In the genomic region with DNA sequence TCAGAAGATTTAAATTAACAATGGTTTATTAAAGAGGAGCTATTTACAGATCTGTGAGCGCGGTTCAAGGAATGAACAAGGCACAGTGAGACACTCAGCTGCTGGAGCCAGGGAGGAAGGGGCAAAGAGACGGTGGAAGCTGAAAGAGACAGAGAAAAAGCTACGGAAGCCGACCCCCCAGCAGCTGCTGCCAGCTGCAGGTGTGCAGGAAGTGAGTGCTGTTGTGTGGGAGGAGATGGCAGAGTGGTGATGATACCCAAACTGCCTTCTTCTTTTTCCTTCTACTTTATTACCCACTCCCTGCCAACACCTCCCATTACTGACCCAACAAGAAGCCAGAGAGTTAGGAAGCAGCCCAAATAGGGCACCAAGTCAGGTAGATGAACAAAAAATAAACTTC, we compare ENCODE assay signal across 19 cellular contexts. TPM values are rescaled to one million over a fixed set of nuclear protein-coding genes. Genes with fewer than 3 reads are reported as not detected.
A peak's percentile ranks its signal among the peaks of the same experiment; 100 is the strongest.
DNase-seq lines count a peak whose midpoint lies in the region; ATAC-seq, FAIRE-seq and TF ChIP-seq lines count a peak whose summit lies in the region.
"Had no signal": no experiment of that assay in that cellular context is flagged by ENCODE, and none has a peak within 500 bp of the region (broad histone marks: within the 10 kb centered on the region; RNA-seq: fewer than 3 reads in every experiment).

No MANE protein-coding gene starts in this region.

- no peaks in the 10 kb centered on the region for H3K27me3 ChIP-seq in H1 (replicated peaks in 1 of 4; ENCODE audit: control insufficient read depth in 3 of 4, extremely low read depth in 1 of 4, insufficient read depth in 3 of 4, low read length in 3 of 4)
- no peaks in the 10 kb centered on the region for H3K27me3 ChIP-seq in Peyer's patch
- no peaks in the 10 kb centered on the region for H3K27me3 ChIP-seq in neuronal stem cell (ENCODE audit: control insufficient read depth in 3 of 3, insufficient read depth in 3 of 3, low read depth in 1 of 3, low read length in 3 of 3)

- H3K9ac ChIP-seq in H1 (replicated peaks in 1 of 4; ENCODE audit: extremely low read depth in 1 of 4, low read depth in 3 of 4, low read length in 3 of 4) (no peak overlapping the region), neuronal stem cell (ENCODE audit: low read depth, low read length, poor library complexity) (no peak overlapping the region)

- CTCF ChIA-PET in H1 (lab: Charles Lee; ENCODE audit: partially characterized antibody) (interaction anchor here (1.6 kb wide), 1 partner anchor 70 kb away, joined by 3 read pairs; no protein-coding TSS in a partner anchor), HEK293T (lab: Yijun Ruan, JAX) (interaction anchor here (1.2 kb wide), 1 partner anchor 598 kb away, joined by 3 read pairs; no protein-coding TSS in a partner anchor)

- H3K4me3 ChIP-seq in H1 (ENCODE audit: extremely low read depth in 1 of 4, insufficient read depth in 2 of 4, low read depth in 3 of 4, low read length in 4 of 4) = no peak overlapping the region
- H3K4me3 ChIP-seq in Peyer's patch = no peak overlapping the region
- H3K4me3 ChIP-seq in neuronal stem cell (ENCODE audit: low read length in 2 of 2) = no peak overlapping the region
- H3K4me3 ChIP-seq: coronary artery, PC-9 had no signal

- H2AK5ac ChIP-seq in H1 (ENCODE audit: low read depth, low read length) = no peak overlapping the region
- no peak overlapping the region for H2AK5ac ChIP-seq in neuronal stem cell (ENCODE audit: low read depth, low read length)

- H4K20me1 ChIP-seq in H1 (replicated peaks in 1 of 2; ENCODE audit: control insufficient read depth in 1 of 2, insufficient read depth in 2 of 2, low read length in 2 of 2) = no peaks in the 10 kb centered on the region

- no peaks in the 10 kb centered on the region for H3K23me2 ChIP-seq in H1 (ENCODE audit: low read depth, low read length)

- H3K4me1 ChIP-seq in H1 (replicated peaks in 1 of 4; ENCODE audit: control insufficient read depth in 3 of 4, insufficient read depth in 4 of 4, low read length in 3 of 4) = peaks cover 0 to 3% (median 1%) of the 10 kb centered on the region in 4 experiments; a peak in 2 of 7 replicates
- H3K4me1 ChIP-seq in Peyer's patch = no peaks in the 10 kb centered on the region
- no peaks in the 10 kb centered on the region for H3K4me1 ChIP-seq in neuronal stem cell (ENCODE audit: control insufficient read depth in 2 of 2, insufficient read depth in 1 of 2, low read depth in 1 of 2, low read length in 2 of 2)

- FAIRE-seq in H1 (lab: Jason Lieb, UNC) = no peak
- FAIRE-seq: islet of Langerhans had no signal

- H3K79me1 ChIP-seq in H1 (ENCODE audit: low read depth, low read length) (no peaks in the 10 kb centered on the region), neuronal stem cell (ENCODE audit: low read depth, low read length) (no peaks in the 10 kb centered on the region)

- H3K14ac ChIP-seq in H1 (ENCODE audit: insufficient read length) = no peak overlapping the region
- no peak overlapping the region for H3K14ac ChIP-seq in neuronal stem cell (ENCODE audit: low read length)

- H4K91ac ChIP-seq in H1 (replicated peaks; ENCODE audit: insufficient read length, low read length) = no peak overlapping the region
- no peak overlapping the region for H4K91ac ChIP-seq in neuronal stem cell (ENCODE audit: low read depth, low read length, poor library complexity)

- DNase-seq in H1 (ENCODE audit: low read depth in 1 of 2, low spot score in 2 of 2) (no peak), HEK293T (ENCODE audit: extremely low spot score) (no peak), Peyer's patch (no peak), erythroblast (lab: John Stamatoyannopoulos, UW) (no peak), neuronal stem cell (ENCODE audit: low spot score) (no peak)
- DNase-seq: activated gamma-delta T cell, mesenchymal stem cell, NCI-H1436, NCI-H446 treated with DMSO at 0.1 percent for 48 hours, PC-9 had no signal

- H4K8ac ChIP-seq in H1 (ENCODE audit: extremely low read depth, insufficient read depth, low read length) = no peak overlapping the region
- no peak overlapping the region for H4K8ac ChIP-seq in neuronal stem cell (ENCODE audit: low read depth, low read length)

- TF ChIP-seq POLR2A in H1 (IDR thresholded peaks at IDR 0.05; ENCODE audit: control extremely low read depth in 1 of 2, low read depth in 2 of 2, low read length in 2 of 2) (no peak), Peyer's patch (IDR thresholded peaks at IDR 0.05) (no peak), erythroblast (IDR thresholded peaks at IDR 0.05; ENCODE audit: low read length) (no peak)

- H3K23ac ChIP-seq in H1 (ENCODE audit: insufficient read length) (no peak overlapping the region), neuronal stem cell (ENCODE audit: low read depth, low read length, poor library complexity) (no peak overlapping the region)

- H3K18ac ChIP-seq in H1 (ENCODE audit: extremely low read depth, low read length) (peak overlapping the region; percentile 27; the same call in 1 of the 2 replicates), neuronal stem cell (ENCODE audit: low read length) (no peak overlapping the region)

- H3K4ac ChIP-seq in H1 (replicated peaks; ENCODE audit: insufficient read length, low read depth, low read length) = no peak overlapping the region
- no peak overlapping the region for H3K4ac ChIP-seq in neuronal stem cell (ENCODE audit: low read length)

- no peak overlapping the region for H3K27ac ChIP-seq in H1 (ENCODE audit: low read depth, low read length)
- H3K27ac ChIP-seq in Peyer's patch = no peak overlapping the region
- H3K27ac ChIP-seq in neuronal stem cell (replicated peaks; ENCODE audit: low read length) = no peak overlapping the region
- H3K27ac ChIP-seq: coronary artery, epithelial cell of prostate, PC-9 had no signal

- WGBS in H1 (ENCODE audit: extremely low coverage in 1 of 2, insufficient coverage in 1 of 2, insufficient read length in 1 of 2, insufficient replicate concordance in 2 of 2, low coverage in 1 of 2, low lambda C conversion rate in 2 of 2, missing lambda C conversion rate in 1 of 2), 2 experiments = 75% methylated on average over 5 of the region's 5 CpGs; no CpG with 5 or more reads in 1 of the 2 experiments
- no CpG with 5 or more reads among the region's 5 CpGs for WGBS in neuronal stem cell (ENCODE audit: extremely low coverage in 2 of 2, insufficient read length in 2 of 2, insufficient replicate concordance in 1 of 2), 2 donors

- no peak overlapping the region for H4K5ac ChIP-seq in H1 (ENCODE audit: insufficient read length, low read depth, low read length)

- peak; percentile 56 for ATAC-seq in GM18867 (IDR thresholded peaks at IDR 0.05; ENCODE audit: unreplicated experiment)
- peak; percentile 36 for ATAC-seq in GM21381 (IDR thresholded peaks at IDR 0.05; ENCODE audit: unreplicated experiment)
- ATAC-seq in HG03139 (IDR thresholded peaks at IDR 0.05; ENCODE audit: unreplicated experiment) = peak; percentile 48

- no peak overlapping the region for H3K56ac ChIP-seq in H1 (replicated peaks; ENCODE audit: insufficient read length, low read depth, low read length)

- H2BK5ac ChIP-seq in H1 (ENCODE audit: low read depth, low read length) = no peak overlapping the region
- no peak overlapping the region for H2BK5ac ChIP-seq in neuronal stem cell (ENCODE audit: low read length)

- POLR2A ChIA-PET in H1 (lab: Charles Lee; ENCODE audit: partially characterized antibody) (no interaction called here), HEK293T (lab: Yijun Ruan, JAX) (no interaction called here)

- no peaks in the 10 kb centered on the region for H3K9me3 ChIP-seq in H1 (ENCODE audit: insufficient read depth in 2 of 2, low read depth in 1 of 2, low read length in 1 of 2)
- no peaks in the 10 kb centered on the region for H3K9me3 ChIP-seq in Peyer's patch
- H3K9me3 ChIP-seq in neuronal stem cell (replicated peaks in 1 of 2; ENCODE audit: control insufficient read depth in 2 of 2, insufficient read depth in 1 of 2, low read depth in 1 of 2, low read length in 2 of 2) = no peaks in the 10 kb centered on the region

- H2AFZ ChIP-seq in H1 (ENCODE audit: low read length) (peak overlapping the region; percentile 38), neuronal stem cell (ENCODE audit: low read length) (no peak overlapping the region)
- H2AFZ ChIP-seq: PC-9 had no signal

- H2BK120ac ChIP-seq in H1 (replicated peaks; ENCODE audit: low read depth, low read length) (no peak overlapping the region), neuronal stem cell (ENCODE audit: low read depth, low read length) (no peak overlapping the region)

- H2BK12ac ChIP-seq in H1 (ENCODE audit: low read depth, low read length) (0 out of 2 replicates have a peak overlapping the region, but pooled peaks have one; percentile 12), neuronal stem cell (ENCODE audit: low read length) (no peak overlapping the region)

- no peak for TF ChIP-seq RAD21 in H1 (IDR thresholded peaks at IDR 0.05 in 1 of 2, conservative IDR thresholded peaks at IDR 0.05 in 1 of 2; ENCODE audit: low read depth in 2 of 2, low read length in 2 of 2)

- H3K4me2 ChIP-seq in H1 (ENCODE audit: insufficient read depth in 1 of 2, low read depth in 2 of 2, low read length in 2 of 2) (no peak overlapping the region), neuronal stem cell (ENCODE audit: insufficient read depth, low read length, poor library complexity, severe bottlenecking) (no peak overlapping the region)
- H3K4me2 ChIP-seq: PC-9 had no signal

- no peak for TF ChIP-seq EP300 in H1 (IDR thresholded peaks at IDR 0.05; ENCODE audit: borderline replicate concordance in 1 of 2, low read depth in 2 of 2, low read length in 2 of 2)

- TF ChIP-seq CTCF in H1 (IDR thresholded peaks at IDR 0.05; ENCODE audit: control extremely low read depth in 1 of 3, insufficient read depth in 1 of 3, low read depth in 1 of 3, low read length in 3 of 3) (no peak), Peyer's patch (IDR thresholded peaks at IDR 0.05) (no peak)

- H2BK20ac ChIP-seq in H1 (ENCODE audit: low read length) = no peak overlapping the region

- no peak overlapping the region for H2BK15ac ChIP-seq in H1 (ENCODE audit: low read length)
- H2BK15ac ChIP-seq in neuronal stem cell (ENCODE audit: low read length) = no peak overlapping the region

- H3K36me3 ChIP-seq in H1 (ENCODE audit: control insufficient read depth in 2 of 4, insufficient read depth in 4 of 4, low read length in 3 of 4) (no peaks in the 10 kb centered on the region), Peyer's patch (no peaks in the 10 kb centered on the region), neuronal stem cell (replicated peaks in 1 of 2; ENCODE audit: control insufficient read depth in 2 of 2, insufficient read depth in 2 of 2, low read length in 2 of 2) (no peaks in the 10 kb centered on the region)

- H3K79me2 ChIP-seq in H1 (ENCODE audit: control insufficient read depth in 1 of 2, insufficient read depth in 2 of 2, low read length in 2 of 2) = no peaks in the 10 kb centered on the region

RNA-seq across cellular contexts. Expression of a gene that starts 41.9 kb away (rescaled TPM):
- total RNA-seq in H1 (2021; fragmentation: NEBNext Ultra II Directional; extraction: Animal tissue kit (Norgen Biotek cat#: 25700)) = not detected in 2 replicates
- not detected in 2 replicates for polyA plus RNA-seq in H1 (2011; rRNA removed)
- not detected for polyA plus RNA-seq in H1 (2011; cell fraction: cytosol; rRNA removed)
- polyA plus RNA-seq in H1 (2011; cell fraction: nucleus; rRNA removed) = not detected
- not detected in 4 replicates for polyA plus RNA-seq in H1 (2012, experiment 1 of 2)
- not detected for polyA plus RNA-seq in H1 (2012, experiment 2 of 2)
- polyA plus RNA-seq in H1 (2013, experiment 1 of 2) = not detected
- polyA plus RNA-seq in H1 (2013, experiment 2 of 2) = not detected
- polyA minus RNA-seq in H1 (2011; rRNA and poly(A)+ RNA removed) = not detected in 2 replicates
- polyA minus RNA-seq in H1 (2011; cell fraction: cytosol; rRNA and poly(A)+ RNA removed) = not detected
- not detected for polyA minus RNA-seq in H1 (2011; cell fraction: nucleus; rRNA and poly(A)+ RNA removed)
- not detected for total RNA-seq in Peyer's patch
- not detected for polyA plus RNA-seq in neuronal stem cell (2013, experiment 1 of 2)
- not detected for polyA plus RNA-seq in neuronal stem cell (2013, experiment 2 of 2)
- total RNA-seq: neural crest cell, PC-9, renal cortical epithelial cell had no signal
- polyA plus RNA-seq: CD14-positive monocyte had no signal
